Comparison of ENCODE assay signal across 16 cellular contexts in the genomic region with DNA sequence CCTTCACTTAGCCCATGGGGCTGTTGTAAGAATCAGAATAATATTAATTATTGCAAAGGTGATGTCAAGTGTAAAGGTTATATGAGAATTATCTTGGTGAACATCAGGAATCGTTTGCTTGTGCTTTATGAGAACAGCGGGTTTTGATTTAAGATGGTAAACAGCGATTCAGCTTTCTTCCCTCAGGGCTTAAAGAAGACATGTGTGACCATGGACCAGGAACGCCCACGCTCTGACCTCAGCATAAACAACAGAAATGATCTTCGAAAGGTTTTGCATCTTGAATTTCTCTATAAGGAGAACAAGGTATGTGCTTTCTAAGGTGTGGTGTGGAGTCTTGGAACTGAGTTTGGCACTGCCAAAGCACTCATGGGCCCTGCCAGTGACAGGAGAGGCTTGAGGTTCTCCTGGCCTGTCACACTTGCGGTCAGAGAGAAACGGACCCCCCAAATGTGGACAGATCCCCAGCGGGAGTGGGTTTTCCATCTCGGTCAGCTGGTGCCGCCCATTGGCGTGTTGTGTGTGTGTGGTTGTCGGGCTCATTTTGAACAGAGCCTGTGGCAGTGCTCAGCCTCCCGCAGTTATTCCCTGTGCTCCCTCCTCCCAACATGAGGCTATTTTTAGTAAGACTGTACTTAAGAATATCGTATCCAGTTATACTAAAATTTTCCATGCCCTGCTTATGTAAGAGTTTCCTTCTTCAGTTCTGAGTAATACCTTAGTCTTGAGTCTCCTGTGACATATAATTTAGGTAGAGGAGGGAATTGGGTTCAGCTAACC. TPM values are rescaled to one million over a fixed set of nuclear protein-coding genes. Genes with fewer than 3 reads are reported as not detected.
A peak's percentile ranks its signal among the peaks of the same experiment; 100 is the strongest.
DNase-seq lines count a peak whose midpoint lies in the region; ATAC-seq and TF ChIP-seq lines count a peak whose summit lies in the region.
"Had no signal": no experiment of that assay in that cellular context is flagged by ENCODE, and none has a peak within 500 bp of the region (broad histone marks: within the 10 kb centered on the region; RNA-seq: fewer than 3 reads in every experiment).

No MANE protein-coding gene starts in this region.

- TF ChIP-seq CTCF in C4-2B (conservative IDR thresholded peaks at IDR 0.05): no peak
- no peak for TF ChIP-seq CTCF in right atrium auricular region (IDR thresholded peaks at IDR 0.05)

- H3K4me3 ChIP-seq in right atrium auricular region (no peak overlapping the region), rectal smooth muscle tissue (ENCODE audit: low read length) (no peak overlapping the region)
- H3K4me3 ChIP-seq: spleen had no signal

- H3K4me1 ChIP-seq in right atrium auricular region: peaks cover 0 to 31% of the 10 kb centered on the region in 2 donors
- H3K4me1 ChIP-seq in rectal smooth muscle tissue (ENCODE audit: control insufficient read depth, insufficient read depth, low read length): peaks cover 29% of the 10 kb centered on the region
- H3K4me1 ChIP-seq: spleen had no signal

- H3K27ac ChIP-seq in C4-2B (peak overlapping the region; percentile 74), caudate nucleus (ENCODE audit: low read depth, low read length) (peak overlapping the region; percentile 84), right atrium auricular region (peak overlapping the region; percentile 44 to 50), rectal smooth muscle tissue (ENCODE audit: low read depth, low read length) (peak overlapping the region; percentile 85)
- H3K27ac ChIP-seq: spleen had no signal

- DNase-seq in caudate nucleus (lab: John Stamatoyannopoulos, UW): peak in 42 of 61 donors; percentile 4 to 79 (median 32)
- no peak for DNase-seq in right atrium auricular region (ENCODE audit: low spot score)
- no peak for DNase-seq in T-helper 9 cell
- no peak for DNase-seq in activated CD4-positive, alpha-beta T cell treated with anti-CD3 and anti-CD28 coated beads for 1 hour
- no peak for DNase-seq in NCI-H1092 (lab: John Stamatoyannopoulos, UW)
- DNase-seq: activated CD4-positive, alpha-beta T cell treated with anti-CD3 and anti-CD28 coated beads, Interleukin-2, amount 50 U/mL, for 4 hours; KG1; NCI-H1694; NCI-H774; RPMI8226; spleen had no signal

- H3K9ac ChIP-seq in rectal smooth muscle tissue (ENCODE audit: low read length): no peak overlapping the region

- ATAC-seq in GM19035 (IDR thresholded peaks at IDR 0.05; ENCODE audit: unreplicated experiment): no peak
- ATAC-seq: HCT116 had no signal

- H3K36me3 ChIP-seq in right atrium auricular region: peaks cover 15% of the 10 kb centered on the region
- no peaks in the 10 kb centered on the region for H3K36me3 ChIP-seq in rectal smooth muscle tissue (ENCODE audit: control insufficient read depth, insufficient read depth, low read length)

- no peaks in the 10 kb centered on the region for H3K27me3 ChIP-seq in right atrium auricular region
- H3K27me3 ChIP-seq in rectal smooth muscle tissue (ENCODE audit: control insufficient read depth, insufficient read depth, low read length): no peaks in the 10 kb centered on the region
- H3K27me3 ChIP-seq: spleen had no signal

- H3K9me3 ChIP-seq in right atrium auricular region: no peaks in the 10 kb centered on the region
- H3K9me3 ChIP-seq: spleen had no signal

RNA-seq across cellular contexts. Expression of a gene that starts 7.2 kb away (rescaled TPM):
- 1 to 10 TPM; 5.4 to 8.8 TPM for total RNA-seq in right atrium auricular region

RNA-seq across cellular contexts. Expression of a gene that starts 26.5 kb away (rescaled TPM):
- total RNA-seq in right atrium auricular region: 100 to 1,000 TPM in 1 of 2 donors, 10 to 100 TPM in 1; 88.9 to 199 TPM
- total RNA-seq: activated T-helper 2 cell treated with anti-CD3 and anti-CD28 coated beads, Interferon-gamma antibody, Interleukin-2, Interleukin-4, amounts not matched to agents 10 μg/mL and 5 μg/mL and 100 μg/mL, durations not matched to agents 14 hours and 24 hours and 36 hours had no signal

Comparison
In these comparisons a context has a peak if more than half of its experiments do, and no peak if none do; other contexts are left out.
1. DNase-seq: peak in caudate nucleus (42 of 61); none in right atrium auricular region (single experiment), T-helper 9 cell (single experiment), activated CD4-positive, alpha-beta T cell treated with anti-CD3 and anti-CD28 coated beads for 1 hour (single experiment) and NCI-H1092 (single experiment).
2. Peak in every context shown above with its lines, with median percentiles within 50 percentile points of each other: H3K27ac ChIP-seq.